In genomic region chr6:40535105-40535783, GRCh38 we compare ENCODE assay signal across 28 cellular contexts. TPM values are rescaled to one million over a fixed set of nuclear protein-coding genes. Genes with fewer than 3 reads are reported as not detected.
"Had no signal": no experiment of that assay in that cellular context is flagged by ENCODE, and none has a peak within 500 bp of the region (broad histone marks: within the 10 kb centered on the region; RNA-seq: fewer than 3 reads in every experiment).

No MANE protein-coding gene starts in this region.

- H3K4me1 Mint-ChIP-seq: stimulated activated effector memory CD8-positive, alpha-beta T cell treated with anti-CD3 and anti-CD28 coated beads, Interleukin-12 subunit alpha, Interleukin-12 subunit beta, amount 100 ng/mL, for 72 hours had no signal

- H3K4me3 ChIP-seq: colonic mucosa, left ventricle myocardium inferior, right atrium auricular region, skin epidermis, thoracic aorta, upper lobe of left lung had no signal

- H3K27me3 ChIP-seq: brain microvascular endothelial cell, colonic mucosa, right atrium auricular region, upper lobe of left lung had no signal

- ATAC-seq: activated CD4-positive, CD25-positive, alpha-beta regulatory T cell treated with anti-CD3 and anti-CD28 coated beads, Interleukin-2, amount 50 U/mL, for 24 hours; activated T-cell treated with anti-CD3 and anti-CD28 coated beads, Interleukin-2, amount 50 U/mL, for 72 hours; stimulated activated effector memory CD8-positive, alpha-beta T cell treated with anti-CD3 and anti-CD28 coated beads, Interleukin-12 subunit alpha, Interleukin-12 subunit beta, amount 100 ng/mL, for 72 hours had no signal

- H3K27ac Mint-ChIP-seq: activated T-cell treated with anti-CD3 and anti-CD28 coated beads, Interleukin-2, amount 50 U/mL, for 72 hours; nephron progenitor cell; progenitor cell of endocrine pancreas; stimulated activated effector memory CD8-positive, alpha-beta T cell treated with anti-CD3 and anti-CD28 coated beads, Interleukin-12 subunit alpha, Interleukin-12 subunit beta, amount 100 ng/mL, for 72 hours had no signal

- H3K36me3 Mint-ChIP-seq: stimulated activated effector memory CD8-positive, alpha-beta T cell treated with anti-CD3 and anti-CD28 coated beads, Interleukin-12 subunit alpha, Interleukin-12 subunit beta, amount 100 ng/mL, for 72 hours had no signal

- H3K9me3 Mint-ChIP-seq: activated T-cell treated with anti-CD3 and anti-CD28 coated beads, Interleukin-2, amount 50 U/mL, for 72 hours; stimulated activated effector memory CD8-positive, alpha-beta T cell treated with anti-CD3 and anti-CD28 coated beads, Interleukin-12 subunit alpha, Interleukin-12 subunit beta, amount 100 ng/mL, for 72 hours had no signal

- DNase-seq: activated CD4-positive, alpha-beta T cell treated with anti-CD3 and anti-CD28 coated beads, Interleukin-2, amount 50 U/mL, for 1 hour; activated CD8-positive, alpha-beta memory T cell treated with anti-CD3 and anti-CD28 coated beads for 24 hours; activated effector memory CD4-positive, alpha-beta T cell treated with anti-CD3 and anti-CD28 coated beads, Interleukin-2, amount 50 U/mL, for 16 hours; activated naive CD4-positive, alpha-beta T cell treated with anti-CD3 and anti-CD28 coated beads, Interleukin-2, amount 50 U/mL, for 16 hours; activated T-cell treated with anti-CD3 and anti-CD28 coated beads, Interleukin-2, amount 50 U/mL, for 72 hours; brain microvascular endothelial cell; central memory CD4-positive, alpha-beta T cell; colonic mucosa; foreskin melanocyte; head of caudate nucleus; kidney; left ventricle myocardium inferior; mammary epithelial cell; midbrain; nephron progenitor cell; stimulated activated CD4-positive, alpha-beta T cell treated with anti-CD3 and anti-CD28 coated beads, Interleukin-4, amount 100 ng/mL, for 24 hours; T1000; upper lobe of left lung had no signal

- H3K4me3 Mint-ChIP-seq: activated T-cell treated with anti-CD3 and anti-CD28 coated beads, Interleukin-2, amount 50 U/mL, for 72 hours; nephron progenitor cell; stimulated activated effector memory CD8-positive, alpha-beta T cell treated with anti-CD3 and anti-CD28 coated beads, Interleukin-12 subunit alpha, Interleukin-12 subunit beta, amount 100 ng/mL, for 72 hours had no signal

- H3K27ac ChIP-seq: brain microvascular endothelial cell, colonic mucosa, left ventricle myocardium inferior, right atrium auricular region, skin epidermis, thoracic aorta, upper lobe of left lung had no signal

- H3K4me1 ChIP-seq: colonic mucosa, left ventricle myocardium inferior, right atrium auricular region, upper lobe of left lung had no signal

- H3K9me3 ChIP-seq: colonic mucosa, left ventricle myocardium inferior, right atrium auricular region, thoracic aorta, upper lobe of left lung had no signal

- H3K36me3 ChIP-seq: brain microvascular endothelial cell, colonic mucosa, left ventricle myocardium inferior, right atrium auricular region, thoracic aorta, upper lobe of left lung had no signal

RNA-seq across cellular contexts. Expression of gene LRFN2, which starts 51.9 kb away (rescaled TPM):
- total RNA-seq: aorta, epithelial cell of proximal tubule, fibroblast of lung, kidney, left ventricle myocardium inferior, mammary epithelial cell, omental fat pad, right atrium auricular region, thoracic aorta had no signal
- polyA plus RNA-seq: aorta, fibroblast of lung, mammary epithelial cell had no signal
